In the genomic region with DNA sequence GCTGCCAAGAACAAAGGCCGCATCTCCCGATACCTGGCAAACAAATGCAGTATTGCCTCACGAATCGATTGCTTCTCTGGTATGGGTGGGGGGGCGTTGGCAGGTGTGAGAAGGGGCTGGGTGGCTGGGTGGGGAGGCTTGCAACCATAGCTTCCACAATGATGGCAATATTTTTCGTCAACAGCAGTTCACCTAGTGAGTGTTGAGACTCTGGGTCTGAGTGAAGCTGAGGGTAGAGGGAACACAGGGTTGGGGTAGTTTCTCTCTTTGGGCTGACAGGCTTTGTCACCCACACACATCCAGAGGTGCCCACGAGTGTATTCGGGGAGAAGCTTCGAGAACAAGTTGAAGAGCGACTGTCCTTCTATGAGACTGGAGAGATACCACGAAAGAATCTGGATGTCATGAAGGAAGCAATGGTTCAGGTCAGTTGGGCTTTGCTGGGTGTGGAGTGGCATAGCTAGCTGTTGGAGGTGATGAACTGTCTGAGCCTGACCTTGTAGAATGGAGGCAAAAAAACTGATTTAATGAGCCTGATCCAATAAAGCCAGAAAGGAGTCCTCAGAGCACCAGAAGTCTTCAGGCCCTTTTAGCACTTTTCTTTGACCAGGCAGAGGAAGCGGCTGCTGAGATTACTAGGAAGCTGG, we compare ENCODE assay signal across 18 cellular contexts. TPM values are rescaled to one million over a fixed set of nuclear protein-coding genes. Genes with fewer than 3 reads are reported as not detected.
DNase-seq lines count a peak whose midpoint lies in the region; ATAC-seq lines count a peak whose summit lies in the region.
"Had no signal": no experiment of that assay in that cellular context is flagged by ENCODE, and none has a peak within 500 bp of the region (broad histone marks: within the 10 kb centered on the region; RNA-seq: fewer than 3 reads in every experiment).

No MANE protein-coding gene starts in this region.

- peak overlapping the region; percentile 81 for H3K27ac Mint-ChIP-seq in activated naive CD4-positive, alpha-beta T cell treated with anti-CD3 and anti-CD28 coated beads, Interleukin-2, amount 50 U/mL, for 24 hours
- H3K27ac Mint-ChIP-seq in IgD-negative memory B cell: peak overlapping the region in 2 of 3 donors; percentile 54 to 85
- H3K27ac Mint-ChIP-seq in activated naive CD8-positive, alpha-beta T cell treated with anti-CD3 and anti-CD28 coated beads for 36 hours: peak overlapping the region; percentile 92
- H3K27ac Mint-ChIP-seq in stimulated activated effector memory CD8-positive, alpha-beta T cell treated with anti-CD3 and anti-CD28 coated beads, Interleukin-12 subunit alpha, Interleukin-12 subunit beta, amount 100 ng/mL, for 72 hours: peak overlapping the region; percentile 96

- no peak for DNase-seq in activated naive CD4-positive, alpha-beta T cell treated with Interleukin-2 at 50 U/mL for 16 hours
- no peak for DNase-seq in activated naive CD8-positive, alpha-beta T cell treated with anti-CD3 and anti-CD28 coated beads for 36 hours
- no peak for DNase-seq in stimulated activated effector memory CD8-positive, alpha-beta T cell treated with anti-CD3 and anti-CD28 coated beads, Interleukin-12 subunit alpha, Interleukin-12 subunit beta, amount 100 ng/mL, for 72 hours (ENCODE audit: low spot score in 2 of 2)
- no peak for DNase-seq in NCI-H1436 (lab: John Stamatoyannopoulos, UW)
- DNase-seq: activated effector memory CD4-positive, alpha-beta T cell treated with anti-CD3 and anti-CD28 coated beads, Interleukin-2, amount 50 U/mL, for 16 hours; brain microvascular endothelial cell; COR-L47; dermis blood vessel endothelial cell; NCI-H2029; NCI-H510A; nephron progenitor cell; SIG-M5; stimulated activated CD4-positive, alpha-beta T cell treated with anti-CD3 and anti-CD28 coated beads, Interleukin-12 subunit alpha, Interleukin-12 subunit beta, amount 100 ng/mL, for 4 hours had no signal

- no peaks in the 10 kb centered on the region for H3K27me3 Mint-ChIP-seq in activated naive CD4-positive, alpha-beta T cell treated with anti-CD3 and anti-CD28 coated beads, Interleukin-2, amount 50 U/mL, for 24 hours
- H3K27me3 Mint-ChIP-seq in IgD-negative memory B cell: no peaks in the 10 kb centered on the region
- peaks cover 6% of the 10 kb centered on the region for H3K27me3 Mint-ChIP-seq in activated naive CD8-positive, alpha-beta T cell treated with anti-CD3 and anti-CD28 coated beads for 36 hours

- no peak for ATAC-seq in stimulated activated effector memory CD8-positive, alpha-beta T cell treated with anti-CD3 and anti-CD28 coated beads, Interleukin-12 subunit alpha, Interleukin-12 subunit beta, amount 100 ng/mL, for 72 hours
- ATAC-seq in HG03565 (IDR thresholded peaks at IDR 0.05; ENCODE audit: unreplicated experiment): no peak
- no peak for ATAC-seq in GM21447 (IDR thresholded peaks at IDR 0.05; ENCODE audit: unreplicated experiment)

- H3K9me3 Mint-ChIP-seq in activated naive CD4-positive, alpha-beta T cell treated with anti-CD3 and anti-CD28 coated beads, Interleukin-2, amount 50 U/mL, for 24 hours: no peaks in the 10 kb centered on the region
- H3K9me3 Mint-ChIP-seq in IgD-negative memory B cell: no peaks in the 10 kb centered on the region
- H3K9me3 Mint-ChIP-seq in activated naive CD8-positive, alpha-beta T cell treated with anti-CD3 and anti-CD28 coated beads for 36 hours: no peaks in the 10 kb centered on the region
- no peaks in the 10 kb centered on the region for H3K9me3 Mint-ChIP-seq in stimulated activated effector memory CD8-positive, alpha-beta T cell treated with anti-CD3 and anti-CD28 coated beads, Interleukin-12 subunit alpha, Interleukin-12 subunit beta, amount 100 ng/mL, for 72 hours
- H3K9me3 Mint-ChIP-seq: nephron progenitor cell had no signal

- H3K4me3 Mint-ChIP-seq in activated naive CD4-positive, alpha-beta T cell treated with anti-CD3 and anti-CD28 coated beads, Interleukin-2, amount 50 U/mL, for 24 hours: peak overlapping the region; percentile 89
- H3K4me3 Mint-ChIP-seq in IgD-negative memory B cell: peak overlapping the region in 3 of 4 donors; percentile 29 to 87 (median 58)
- H3K4me3 Mint-ChIP-seq in activated naive CD8-positive, alpha-beta T cell treated with anti-CD3 and anti-CD28 coated beads for 36 hours: peak overlapping the region; percentile 90
- H3K4me3 Mint-ChIP-seq in stimulated activated effector memory CD8-positive, alpha-beta T cell treated with anti-CD3 and anti-CD28 coated beads, Interleukin-12 subunit alpha, Interleukin-12 subunit beta, amount 100 ng/mL, for 72 hours: peak overlapping the region; percentile 86
- H3K4me3 Mint-ChIP-seq: nephron progenitor cell had no signal

- H3K4me1 Mint-ChIP-seq in activated naive CD4-positive, alpha-beta T cell treated with anti-CD3 and anti-CD28 coated beads, Interleukin-2, amount 50 U/mL, for 24 hours: peaks cover 38% of the 10 kb centered on the region
- H3K4me1 Mint-ChIP-seq in IgD-negative memory B cell: peaks cover 8 to 13% (median 10%) of the 10 kb centered on the region in 3 donors
- H3K4me1 Mint-ChIP-seq in activated naive CD8-positive, alpha-beta T cell treated with anti-CD3 and anti-CD28 coated beads for 36 hours: peaks cover 35% of the 10 kb centered on the region
- H3K4me1 Mint-ChIP-seq in stimulated activated effector memory CD8-positive, alpha-beta T cell treated with anti-CD3 and anti-CD28 coated beads, Interleukin-12 subunit alpha, Interleukin-12 subunit beta, amount 100 ng/mL, for 72 hours: peaks cover 48% of the 10 kb centered on the region

- H3K36me3 Mint-ChIP-seq in activated naive CD4-positive, alpha-beta T cell treated with anti-CD3 and anti-CD28 coated beads, Interleukin-2, amount 50 U/mL, for 24 hours: peaks cover 32% of the 10 kb centered on the region
- H3K36me3 Mint-ChIP-seq in IgD-negative memory B cell: peaks cover 7% of the 10 kb centered on the region
- H3K36me3 Mint-ChIP-seq in activated naive CD8-positive, alpha-beta T cell treated with anti-CD3 and anti-CD28 coated beads for 36 hours: peaks cover 62% of the 10 kb centered on the region
- peaks cover 99% of the 10 kb centered on the region for H3K36me3 Mint-ChIP-seq in stimulated activated effector memory CD8-positive, alpha-beta T cell treated with anti-CD3 and anti-CD28 coated beads, Interleukin-12 subunit alpha, Interleukin-12 subunit beta, amount 100 ng/mL, for 72 hours

RNA-seq across cellular contexts. Expression of a gene that starts 4.2 kb away (rescaled TPM):
- polyA plus RNA-seq in IgD-negative memory B cell: 123 TPM
- total RNA-seq in activated naive CD8-positive, alpha-beta T cell treated with anti-CD3 and anti-CD28 coated beads for 36 hours: 100 to 1,000 TPM; 937 to 970 TPM

RNA-seq across cellular contexts. Expression of a gene that starts 7.4 kb away (rescaled TPM):
- 108 TPM for polyA plus RNA-seq in IgD-negative memory B cell
- 100 to 1,000 TPM; 143 to 147 TPM for total RNA-seq in activated naive CD8-positive, alpha-beta T cell treated with anti-CD3 and anti-CD28 coated beads for 36 hours

RNA-seq across cellular contexts. Expression of a gene that starts 36.0 kb away (rescaled TPM):
- 1.1 TPM for polyA plus RNA-seq in IgD-negative memory B cell
- total RNA-seq in activated naive CD8-positive, alpha-beta T cell treated with anti-CD3 and anti-CD28 coated beads for 36 hours: under 1 TPM; 0.66 to 0.98 TPM
- total RNA-seq: G401 had no signal
